ENCODE assay signal across 8 cellular contexts in the genomic region with DNA sequence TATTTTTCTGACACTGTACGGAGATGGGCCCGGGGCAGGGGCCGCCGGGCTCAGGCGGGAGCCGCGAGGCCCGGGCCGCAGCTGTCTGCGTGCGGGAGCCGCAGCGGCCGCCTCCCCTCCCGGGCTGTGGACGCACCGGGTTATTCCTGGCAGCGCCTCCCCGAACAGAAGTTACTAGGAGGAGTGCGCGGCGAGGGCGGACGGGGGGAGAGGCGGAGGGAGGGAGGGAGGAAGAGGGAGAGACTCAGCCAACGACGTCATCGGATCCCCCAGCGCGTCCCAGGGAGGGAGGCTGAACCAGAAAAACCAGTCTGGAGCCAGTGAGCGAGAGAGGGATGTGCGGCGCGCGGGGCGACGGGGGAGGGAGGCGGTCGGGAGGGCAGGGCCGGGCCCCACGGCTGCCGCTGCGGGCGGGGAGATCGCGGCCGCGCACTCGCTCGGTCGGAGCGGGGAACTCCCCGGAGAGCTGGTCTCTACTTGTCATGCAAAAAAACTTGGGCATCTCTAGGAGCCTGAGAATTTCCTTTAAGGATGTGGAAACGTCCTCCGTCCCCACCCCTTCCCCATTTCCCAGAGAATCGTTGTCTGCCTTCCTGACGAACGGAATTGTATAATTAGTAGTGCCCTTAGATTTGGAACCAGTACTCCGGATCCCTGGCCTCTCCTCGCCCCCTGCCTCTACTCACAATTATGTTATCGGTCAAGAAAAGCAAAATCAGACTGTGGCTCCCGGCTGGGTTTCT. TPM values are rescaled to one million over a fixed set of nuclear protein-coding genes. Genes with fewer than 3 reads are reported as not detected.
DNase-seq lines count a peak whose midpoint lies in the region; ATAC-seq and TF ChIP-seq lines count a peak whose summit lies in the region.

No MANE protein-coding gene starts in this region.

- no peaks in the 10 kb centered on the region for H3K36me3 ChIP-seq in lower lobe of right lung

- TF ChIP-seq CTCF in AG04449 (IDR thresholded peaks at IDR 0.05; ENCODE audit: insufficient read depth, low read length, missing control alignments) = no peak
- no peak for TF ChIP-seq CTCF in lower lobe of right lung (IDR thresholded peaks at IDR 0.05)

- H3K27me3 ChIP-seq in lower lobe of right lung (ENCODE audit: low read depth) = no peaks in the 10 kb centered on the region

- POLR2A ChIA-PET in AG04449 (lab: Yijun Ruan, JAX) = interaction anchor here (1.0 kb wide), 1 partner anchor 20 kb away, joined by 3 read pairs; no protein-coding TSS in a partner anchor

- CTCF ChIA-PET in AG04449 (lab: Yijun Ruan, JAX) = interaction anchor here (1.2 to 1.7 kb wide), 5 partner anchors 248 to 481 kb away, joined by 3 to 5 read pairs (median 4); no protein-coding TSS in a partner anchor

- no peaks in the 10 kb centered on the region for H3K9me3 ChIP-seq in lower lobe of right lung

- H3K4me3 ChIP-seq in AG04449 (ENCODE audit: low read depth, low read length) (peak overlapping the region; percentile 89), lower lobe of right lung (peak overlapping the region; percentile 88)

- DNase-seq in AG04449 (ENCODE audit: low read depth, low spot score) = peak; percentile 87
- peak; percentile 96 to 98 for DNase-seq in NCI-H526 (lab: John Stamatoyannopoulos, UW)
- peak; percentile 83 to 95 for DNase-seq in activated CD8-positive, alpha-beta memory T cell treated with anti-CD3 and anti-CD28 coated beads for 1 hour (ENCODE audit: extremely low read depth in 1 of 2, low read depth in 1 of 2)
- peak; percentile 91 for DNase-seq in ecto neural progenitor cell (ENCODE audit: low spot score)
- DNase-seq in lower lobe of right lung = peak; percentile 95
- DNase-seq in stimulated activated CD4-positive, alpha-beta T cell treated with anti-CD3 and anti-CD28 coated beads, Interleukin-4, amount 100 ng/mL, for 4 hours = peak; percentile 82 to 92

- ATAC-seq in GM18909 (IDR thresholded peaks at IDR 0.05; ENCODE audit: poor library complexity, unreplicated experiment) = peak; percentile 28
- peak; percentile 26 for ATAC-seq in HG03354 (IDR thresholded peaks at IDR 0.05; ENCODE audit: poor library complexity, severe bottlenecking, unreplicated experiment)
- ATAC-seq in lower lobe of right lung = peak; percentile 86 to 90

- H3K27ac ChIP-seq in lower lobe of right lung = peak overlapping the region; percentile 99

- H3K4me1 ChIP-seq in lower lobe of right lung = peaks cover 21% of the 10 kb centered on the region

- intact Hi-C loops in lower lobe of right lung (cut with DNase I) = no loop called here

RNA-seq across cellular contexts. Expression of gene HIVEP2, which starts 1.4 kb away (rescaled TPM):
- total RNA-seq in lower lobe of right lung = 13.1 TPM

Comparison
In these comparisons a context has a peak if more than half of its experiments do, and no peak if none do; other contexts are left out.
1. Peak in every context shown above with its lines: DNase-seq, ATAC-seq, H3K4me3 ChIP-seq and H3K27ac ChIP-seq.
2. ATAC-seq: peak in every context shown above with its lines; median percentile 88 in lower lobe of right lung; 28 in GM18909; 26 in HG03354.